In the genomic region with DNA sequence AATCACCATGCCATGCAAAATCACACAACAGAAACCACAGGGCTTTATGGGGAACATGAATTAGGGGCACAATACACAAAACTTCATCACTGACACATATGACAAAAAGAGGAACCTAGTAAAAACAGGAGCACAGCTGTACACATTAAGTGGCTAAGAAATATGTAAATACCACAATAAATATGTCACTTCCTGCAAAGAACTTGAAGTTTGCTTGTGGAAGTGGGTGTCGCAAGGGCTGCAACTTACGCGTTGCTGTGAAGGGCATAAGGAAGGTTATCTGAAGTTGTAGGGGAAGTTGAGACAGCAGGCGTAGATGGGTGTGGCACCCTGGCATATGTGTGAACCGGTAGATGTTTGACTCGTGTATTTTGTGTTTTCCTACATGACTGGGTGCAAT, we compare ENCODE assay signal across 1 cellular context.
TF ChIP-seq lines count a peak whose summit lies in the region.

No MANE protein-coding gene starts in this region.

TF ChIP-seq in HepG2, 621 proteins besides CTCF, POLR2A, EP300 and RAD21 (continued from another document):
- TF ChIP-seq, protein P1, sequence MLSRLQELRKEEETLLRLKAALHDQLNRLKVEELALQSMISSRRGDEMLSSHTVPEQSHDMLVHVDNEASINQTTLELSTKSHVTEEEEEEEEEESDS (CRISPR knock-in tag; IDR thresholded peaks at IDR 0.05; ENCODE audit: borderline replicate concordance), result no peak
- TF ChIP-seq RNF2 (conservative IDR thresholded peaks at IDR 0.05; ENCODE audit: low read depth) (no peak), ZNF770 (CRISPR knock-in tag; IDR thresholded peaks at IDR 0.05) (no peak), GRHL1 (CRISPR knock-in tag; conservative IDR thresholded peaks at IDR 0.05) (no peak), ZNF7 (CRISPR knock-in tag; IDR thresholded peaks at IDR 0.05) (no peak), KDM3A (CRISPR knock-in tag; IDR thresholded peaks at IDR 0.05; ENCODE audit: low read depth) (no peak), CEBPG (CRISPR knock-in tag; IDR thresholded peaks at IDR 0.05) (no peak), ZNF775 (CRISPR knock-in tag; IDR thresholded peaks at IDR 0.05; ENCODE audit: borderline replicate concordance) (no peak), ZBTB25 (CRISPR knock-in tag; IDR thresholded peaks at IDR 0.05) (no peak), ZNF275 (CRISPR knock-in tag; IDR thresholded peaks at IDR 0.05; ENCODE audit: borderline replicate concordance) (no peak)
